Comparison of ENCODE assay signal across 1 cellular context in the genomic region with DNA sequence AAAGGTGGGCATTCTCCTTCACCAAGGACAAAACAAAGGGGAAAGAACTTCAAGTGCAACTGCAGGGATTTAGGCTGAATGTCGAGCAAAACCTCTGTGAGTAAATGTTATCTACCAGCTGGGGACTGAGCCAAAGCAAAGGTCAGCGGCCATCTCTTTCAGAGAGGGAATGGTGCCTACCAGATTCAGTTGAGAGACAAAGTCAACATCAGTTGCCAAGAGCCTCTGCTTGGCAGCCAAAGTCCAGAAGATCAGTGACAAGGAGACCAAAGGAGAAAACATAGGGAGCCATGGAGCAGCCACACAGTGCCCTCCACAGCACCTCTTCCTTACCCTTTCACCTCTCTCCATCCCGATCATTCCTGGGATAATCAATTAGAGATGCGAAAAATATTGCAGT.
A peak's percentile ranks its signal among the peaks of the same experiment; 100 is the strongest.
TF ChIP-seq lines count a peak whose summit lies in the region.

No MANE protein-coding gene starts in this region.

TF ChIP-seq in HepG2, 621 proteins besides CTCF, POLR2A, EP300 and RAD21 (continued from another document and continues in another):
- no peak for TF ChIP-seq ZNF260 (CRISPR knock-in tag; IDR thresholded peaks at IDR 0.05; ENCODE audit: borderline replicate concordance, low read depth)
- TF ChIP-seq, protein P1, sequence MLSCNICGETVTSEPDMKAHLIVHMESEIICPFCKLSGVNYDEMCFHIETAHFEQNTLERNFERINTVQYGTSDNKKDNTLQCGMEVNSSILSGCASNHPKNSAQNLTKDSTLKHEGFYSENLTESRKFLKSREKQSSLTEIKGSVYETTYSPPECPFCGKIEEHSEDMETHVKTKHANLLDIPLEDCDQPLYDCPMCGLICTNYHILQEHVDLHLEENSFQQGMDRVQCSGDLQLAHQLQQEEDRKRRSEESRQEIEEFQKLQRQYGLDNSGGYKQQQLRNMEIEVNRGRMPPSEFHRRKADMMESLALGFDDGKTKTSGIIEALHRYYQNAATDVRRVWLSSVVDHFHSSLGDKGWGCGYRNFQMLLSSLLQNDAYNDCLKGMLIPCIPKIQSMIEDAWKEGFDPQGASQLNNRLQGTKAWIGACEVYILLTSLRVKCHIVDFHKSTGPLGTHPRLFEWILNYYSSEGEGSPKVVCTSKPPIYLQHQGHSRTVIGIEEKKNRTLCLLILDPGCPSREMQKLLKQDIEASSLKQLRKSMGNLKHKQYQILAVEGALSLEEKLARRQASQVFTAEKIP (CRISPR knock-in tag; IDR thresholded peaks at IDR 0.05; ENCODE audit: borderline replicate concordance), result no peak
- no peak for TF ChIP-seq ZNF3 (CRISPR knock-in tag; IDR thresholded peaks at IDR 0.05)
- TF ChIP-seq MEIS1 (CRISPR knock-in tag; IDR thresholded peaks at IDR 0.05; ENCODE audit: borderline replicate concordance), result no peak
- TF ChIP-seq PHF20 (CRISPR knock-in tag; IDR thresholded peaks at IDR 0.05), result no peak
- no peak for TF ChIP-seq ZNF251 (CRISPR knock-in tag; IDR thresholded peaks at IDR 0.05)
- TF ChIP-seq HMG20A (CRISPR knock-in tag; IDR thresholded peaks at IDR 0.05; ENCODE audit: borderline replicate concordance), result peak; percentile 62; the same call in 1 of the 2 replicates
- TF ChIP-seq NBN (conservative IDR thresholded peaks at IDR 0.05), result no peak
- TF ChIP-seq MLLT10 (CRISPR knock-in tag; IDR thresholded peaks at IDR 0.05), result no peak
- TF ChIP-seq, protein P2, sequence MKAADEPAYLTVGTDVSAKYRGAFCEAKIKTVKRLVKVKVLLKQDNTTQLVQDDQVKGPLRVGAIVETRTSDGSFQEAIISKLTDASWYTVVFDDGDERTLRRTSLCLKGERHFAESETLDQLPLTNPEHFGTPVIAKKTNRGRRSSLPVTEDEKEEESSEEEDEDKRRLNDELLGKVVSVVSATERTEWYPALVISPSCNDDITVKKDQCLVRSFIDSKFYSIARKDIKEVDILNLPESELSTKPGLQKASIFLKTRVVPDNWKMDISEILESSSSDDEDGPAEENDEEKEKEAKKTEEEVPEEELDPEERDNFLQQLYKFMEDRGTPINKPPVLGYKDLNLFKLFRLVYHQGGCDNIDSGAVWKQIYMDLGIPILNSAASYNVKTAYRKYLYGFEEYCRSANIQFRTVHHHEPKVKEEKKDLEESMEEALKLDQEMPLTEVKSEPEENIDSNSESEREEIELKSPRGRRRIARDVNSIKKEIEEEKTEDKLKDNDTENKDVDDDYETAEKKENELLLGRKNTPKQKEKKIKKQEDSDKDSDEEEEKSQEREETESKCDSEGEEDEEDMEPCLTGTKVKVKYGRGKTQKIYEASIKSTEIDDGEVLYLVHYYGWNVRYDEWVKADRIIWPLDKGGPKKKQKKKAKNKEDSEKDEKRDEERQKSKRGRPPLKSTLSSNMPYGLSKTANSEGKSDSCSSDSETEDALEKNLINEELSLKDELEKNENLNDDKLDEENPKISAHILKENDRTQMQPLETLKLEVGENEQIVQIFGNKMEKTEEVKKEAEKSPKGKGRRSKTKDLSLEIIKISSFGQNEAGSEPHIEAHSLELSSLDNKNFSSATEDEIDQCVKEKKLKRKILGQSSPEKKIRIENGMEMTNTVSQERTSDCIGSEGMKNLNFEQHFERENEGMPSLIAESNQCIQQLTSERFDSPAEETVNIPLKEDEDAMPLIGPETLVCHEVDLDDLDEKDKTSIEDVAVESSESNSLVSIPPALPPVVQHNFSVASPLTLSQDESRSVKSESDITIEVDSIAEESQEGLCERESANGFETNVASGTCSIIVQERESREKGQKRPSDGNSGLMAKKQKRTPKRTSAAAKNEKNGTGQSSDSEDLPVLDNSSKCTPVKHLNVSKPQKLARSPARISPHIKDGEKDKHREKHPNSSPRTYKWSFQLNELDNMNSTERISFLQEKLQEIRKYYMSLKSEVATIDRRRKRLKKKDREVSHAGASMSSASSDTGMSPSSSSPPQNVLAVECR (CRISPR knock-in tag; IDR thresholded peaks at IDR 0.05; ENCODE audit: borderline replicate concordance), result no peak
- TF ChIP-seq NR3C1 (CRISPR knock-in tag; IDR thresholded peaks at IDR 0.05), result no peak
- TF ChIP-seq, protein P3, sequence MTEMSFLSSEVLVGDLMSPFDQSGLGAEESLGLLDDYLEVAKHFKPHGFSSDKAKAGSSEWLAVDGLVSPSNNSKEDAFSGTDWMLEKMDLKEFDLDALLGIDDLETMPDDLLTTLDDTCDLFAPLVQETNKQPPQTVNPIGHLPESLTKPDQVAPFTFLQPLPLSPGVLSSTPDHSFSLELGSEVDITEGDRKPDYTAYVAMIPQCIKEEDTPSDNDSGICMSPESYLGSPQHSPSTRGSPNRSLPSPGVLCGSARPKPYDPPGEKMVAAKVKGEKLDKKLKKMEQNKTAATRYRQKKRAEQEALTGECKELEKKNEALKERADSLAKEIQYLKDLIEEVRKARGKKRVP (CRISPR knock-in tag; IDR thresholded peaks at IDR 0.05), result no peak
- TF ChIP-seq FOXO1 (CRISPR knock-in tag; IDR thresholded peaks at IDR 0.05), result peak; percentile 59; the same call in 1 of the 2 replicates
- TF ChIP-seq DMAP1 (CRISPR knock-in tag; IDR thresholded peaks at IDR 0.05), result no peak
- peak; percentile 45; the same call in 1 of the 2 replicates for TF ChIP-seq WIZ (CRISPR knock-in tag; IDR thresholded peaks at IDR 0.05)
- TF ChIP-seq, protein P4, sequence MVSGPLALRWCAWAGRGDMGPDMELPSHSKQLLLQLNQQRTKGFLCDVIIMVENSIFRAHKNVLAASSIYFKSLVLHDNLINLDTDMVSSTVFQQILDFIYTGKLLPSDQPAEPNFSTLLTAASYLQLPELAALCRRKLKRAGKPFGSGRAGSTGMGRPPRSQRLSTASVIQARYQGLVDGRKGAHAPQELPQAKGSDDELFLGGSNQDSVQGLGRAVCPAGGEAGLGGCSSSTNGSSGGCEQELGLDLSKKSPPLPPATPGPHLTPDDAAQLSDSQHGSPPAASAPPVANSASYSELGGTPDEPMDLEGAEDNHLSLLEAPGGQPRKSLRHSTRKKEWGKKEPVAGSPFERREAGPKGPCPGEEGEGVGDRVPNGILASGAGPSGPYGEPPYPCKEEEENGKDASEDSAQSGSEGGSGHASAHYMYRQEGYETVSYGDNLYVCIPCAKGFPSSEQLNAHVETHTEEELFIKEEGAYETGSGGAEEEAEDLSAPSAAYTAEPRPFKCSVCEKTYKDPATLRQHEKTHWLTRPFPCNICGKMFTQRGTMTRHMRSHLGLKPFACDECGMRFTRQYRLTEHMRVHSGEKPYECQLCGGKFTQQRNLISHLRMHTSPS (CRISPR knock-in tag; IDR thresholded peaks at IDR 0.05; ENCODE audit: low read depth), result peak; percentile 27; the same call in 1 of the 2 replicates
- 0 out of 2 replicates have a peak, but pooled peaks have one; percentile 33 for TF ChIP-seq FOXK1 (CRISPR knock-in tag; IDR thresholded peaks at IDR 0.05; ENCODE audit: borderline replicate concordance, low read depth)
- TF ChIP-seq, protein P5, sequence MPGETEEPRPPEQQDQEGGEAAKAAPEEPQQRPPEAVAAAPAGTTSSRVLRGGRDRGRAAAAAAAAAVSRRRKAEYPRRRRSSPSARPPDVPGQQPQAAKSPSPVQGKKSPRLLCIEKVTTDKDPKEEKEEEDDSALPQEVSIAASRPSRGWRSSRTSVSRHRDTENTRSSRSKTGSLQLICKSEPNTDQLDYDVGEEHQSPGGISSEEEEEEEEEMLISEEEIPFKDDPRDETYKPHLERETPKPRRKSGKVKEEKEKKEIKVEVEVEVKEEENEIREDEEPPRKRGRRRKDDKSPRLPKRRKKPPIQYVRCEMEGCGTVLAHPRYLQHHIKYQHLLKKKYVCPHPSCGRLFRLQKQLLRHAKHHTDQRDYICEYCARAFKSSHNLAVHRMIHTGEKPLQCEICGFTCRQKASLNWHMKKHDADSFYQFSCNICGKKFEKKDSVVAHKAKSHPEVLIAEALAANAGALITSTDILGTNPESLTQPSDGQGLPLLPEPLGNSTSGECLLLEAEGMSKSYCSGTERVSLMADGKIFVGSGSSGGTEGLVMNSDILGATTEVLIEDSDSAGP (CRISPR knock-in tag; IDR thresholded peaks at IDR 0.05; ENCODE audit: borderline replicate concordance), result no peak
- TF ChIP-seq ZNF766 (CRISPR knock-in tag; IDR thresholded peaks at IDR 0.05; ENCODE audit: borderline replicate concordance), result no peak
- TF ChIP-seq ZNF776 (CRISPR knock-in tag; IDR thresholded peaks at IDR 0.05), result no peak
- no peak for TF ChIP-seq ZNF232 (CRISPR knock-in tag; IDR thresholded peaks at IDR 0.05; ENCODE audit: borderline replicate concordance)
- TF ChIP-seq, protein P6, sequence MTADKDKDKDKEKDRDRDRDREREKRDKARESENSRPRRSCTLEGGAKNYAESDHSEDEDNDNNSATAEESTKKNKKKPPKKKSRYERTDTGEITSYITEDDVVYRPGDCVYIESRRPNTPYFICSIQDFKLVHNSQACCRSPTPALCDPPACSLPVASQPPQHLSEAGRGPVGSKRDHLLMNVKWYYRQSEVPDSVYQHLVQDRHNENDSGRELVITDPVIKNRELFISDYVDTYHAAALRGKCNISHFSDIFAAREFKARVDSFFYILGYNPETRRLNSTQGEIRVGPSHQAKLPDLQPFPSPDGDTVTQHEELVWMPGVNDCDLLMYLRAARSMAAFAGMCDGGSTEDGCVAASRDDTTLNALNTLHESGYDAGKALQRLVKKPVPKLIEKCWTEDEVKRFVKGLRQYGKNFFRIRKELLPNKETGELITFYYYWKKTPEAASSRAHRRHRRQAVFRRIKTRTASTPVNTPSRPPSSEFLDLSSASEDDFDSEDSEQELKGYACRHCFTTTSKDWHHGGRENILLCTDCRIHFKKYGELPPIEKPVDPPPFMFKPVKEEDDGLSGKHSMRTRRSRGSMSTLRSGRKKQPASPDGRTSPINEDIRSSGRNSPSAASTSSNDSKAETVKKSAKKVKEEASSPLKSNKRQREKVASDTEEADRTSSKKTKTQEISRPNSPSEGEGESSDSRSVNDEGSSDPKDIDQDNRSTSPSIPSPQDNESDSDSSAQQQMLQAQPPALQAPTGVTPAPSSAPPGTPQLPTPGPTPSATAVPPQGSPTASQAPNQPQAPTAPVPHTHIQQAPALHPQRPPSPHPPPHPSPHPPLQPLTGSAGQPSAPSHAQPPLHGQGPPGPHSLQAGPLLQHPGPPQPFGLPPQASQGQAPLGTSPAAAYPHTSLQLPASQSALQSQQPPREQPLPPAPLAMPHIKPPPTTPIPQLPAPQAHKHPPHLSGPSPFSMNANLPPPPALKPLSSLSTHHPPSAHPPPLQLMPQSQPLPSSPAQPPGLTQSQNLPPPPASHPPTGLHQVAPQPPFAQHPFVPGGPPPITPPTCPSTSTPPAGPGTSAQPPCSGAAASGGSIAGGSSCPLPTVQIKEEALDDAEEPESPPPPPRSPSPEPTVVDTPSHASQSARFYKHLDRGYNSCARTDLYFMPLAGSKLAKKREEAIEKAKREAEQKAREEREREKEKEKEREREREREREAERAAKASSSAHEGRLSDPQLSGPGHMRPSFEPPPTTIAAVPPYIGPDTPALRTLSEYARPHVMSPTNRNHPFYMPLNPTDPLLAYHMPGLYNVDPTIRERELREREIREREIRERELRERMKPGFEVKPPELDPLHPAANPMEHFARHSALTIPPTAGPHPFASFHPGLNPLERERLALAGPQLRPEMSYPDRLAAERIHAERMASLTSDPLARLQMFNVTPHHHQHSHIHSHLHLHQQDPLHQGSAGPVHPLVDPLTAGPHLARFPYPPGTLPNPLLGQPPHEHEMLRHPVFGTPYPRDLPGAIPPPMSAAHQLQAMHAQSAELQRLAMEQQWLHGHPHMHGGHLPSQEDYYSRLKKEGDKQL (CRISPR knock-in tag; IDR thresholded peaks at IDR 0.05; ENCODE audit: low read depth), result no peak
- peak; percentile 14; the same call in 1 of the 2 replicates for TF ChIP-seq RXRA (CRISPR knock-in tag; IDR thresholded peaks at IDR 0.05)
- no peak for TF ChIP-seq ZNF563 (CRISPR knock-in tag; IDR thresholded peaks at IDR 0.05)
- TF ChIP-seq, protein P7, sequence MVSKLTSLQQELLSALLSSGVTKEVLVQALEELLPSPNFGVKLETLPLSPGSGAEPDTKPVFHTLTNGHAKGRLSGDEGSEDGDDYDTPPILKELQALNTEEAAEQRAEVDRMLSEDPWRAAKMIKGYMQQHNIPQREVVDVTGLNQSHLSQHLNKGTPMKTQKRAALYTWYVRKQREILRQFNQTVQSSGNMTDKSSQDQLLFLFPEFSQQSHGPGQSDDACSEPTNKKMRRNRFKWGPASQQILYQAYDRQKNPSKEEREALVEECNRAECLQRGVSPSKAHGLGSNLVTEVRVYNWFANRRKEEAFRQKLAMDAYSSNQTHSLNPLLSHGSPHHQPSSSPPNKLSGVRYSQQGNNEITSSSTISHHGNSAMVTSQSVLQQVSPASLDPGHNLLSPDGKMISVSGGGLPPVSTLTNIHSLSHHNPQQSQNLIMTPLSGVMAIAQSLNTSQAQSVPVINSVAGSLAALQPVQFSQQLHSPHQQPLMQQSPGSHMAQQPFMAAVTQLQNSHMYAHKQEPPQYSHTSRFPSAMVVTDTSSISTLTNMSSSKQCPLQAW (CRISPR knock-in tag; IDR thresholded peaks at IDR 0.05), result no peak
- TF ChIP-seq ZC3H13 (CRISPR knock-in tag; IDR thresholded peaks at IDR 0.05), result no peak
- no peak for TF ChIP-seq ZNF749 (CRISPR knock-in tag; IDR thresholded peaks at IDR 0.05; ENCODE audit: borderline replicate concordance)
- TF ChIP-seq YEATS4 (CRISPR knock-in tag; IDR thresholded peaks at IDR 0.05; ENCODE audit: borderline replicate concordance), result no peak
- TF ChIP-seq MTA1 (CRISPR knock-in tag; IDR thresholded peaks at IDR 0.05; ENCODE audit: borderline replicate concordance), result peak; percentile 53; the same call in 1 of the 2 replicates
- no peak for TF ChIP-seq MAZ (IDR thresholded peaks at IDR 0.05; ENCODE audit: borderline replicate concordance, low read depth, low read length)
- TF ChIP-seq MAZ (CRISPR knock-in tag; IDR thresholded peaks at IDR 0.05; ENCODE audit: low read depth), result no peak
- no peak for TF ChIP-seq DNMT1 (CRISPR knock-in tag; IDR thresholded peaks at IDR 0.05)
- no peak for TF ChIP-seq ZNF703 (CRISPR knock-in tag; IDR thresholded peaks at IDR 0.05; ENCODE audit: borderline replicate concordance)
- peak; percentile 97 for TF ChIP-seq ZNF644 (CRISPR knock-in tag; IDR thresholded peaks at IDR 0.05; ENCODE audit: low read depth)
- no peak for TF ChIP-seq ZNF709 (CRISPR knock-in tag; IDR thresholded peaks at IDR 0.05)
- no peak for TF ChIP-seq ZKSCAN5 (CRISPR knock-in tag; IDR thresholded peaks at IDR 0.05)
- TF ChIP-seq STAG1 (CRISPR knock-in tag; IDR thresholded peaks at IDR 0.05), result peak; percentile 4; the same call in 1 of the 2 replicates
- no peak for TF ChIP-seq ZNF616 (CRISPR knock-in tag; IDR thresholded peaks at IDR 0.05; ENCODE audit: low read depth)
- 0 out of 2 replicates have a peak, but pooled peaks have one; percentile 21 for TF ChIP-seq IRF2 (CRISPR knock-in tag; IDR thresholded peaks at IDR 0.05)
- no peak for TF ChIP-seq ZNF180 (CRISPR knock-in tag; IDR thresholded peaks at IDR 0.05; ENCODE audit: borderline replicate concordance, low read depth)
- TF ChIP-seq ZNF841 (CRISPR knock-in tag; IDR thresholded peaks at IDR 0.05; ENCODE audit: borderline replicate concordance), result no peak
- TF ChIP-seq, protein P8, sequence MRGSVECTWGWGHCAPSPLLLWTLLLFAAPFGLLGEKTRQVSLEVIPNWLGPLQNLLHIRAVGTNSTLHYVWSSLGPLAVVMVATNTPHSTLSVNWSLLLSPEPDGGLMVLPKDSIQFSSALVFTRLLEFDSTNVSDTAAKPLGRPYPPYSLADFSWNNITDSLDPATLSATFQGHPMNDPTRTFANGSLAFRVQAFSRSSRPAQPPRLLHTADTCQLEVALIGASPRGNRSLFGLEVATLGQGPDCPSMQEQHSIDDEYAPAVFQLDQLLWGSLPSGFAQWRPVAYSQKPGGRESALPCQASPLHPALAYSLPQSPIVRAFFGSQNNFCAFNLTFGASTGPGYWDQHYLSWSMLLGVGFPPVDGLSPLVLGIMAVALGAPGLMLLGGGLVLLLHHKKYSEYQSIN (CRISPR knock-in tag; IDR thresholded peaks at IDR 0.05; ENCODE audit: borderline replicate concordance), result no peak
- no peak for TF ChIP-seq ZNF737 (CRISPR knock-in tag; IDR thresholded peaks at IDR 0.05; ENCODE audit: borderline replicate concordance)
- TF ChIP-seq MZF1 (CRISPR knock-in tag; IDR thresholded peaks at IDR 0.05; ENCODE audit: borderline replicate concordance), result no peak
- TF ChIP-seq CBFB (CRISPR knock-in tag; IDR thresholded peaks at IDR 0.05), result no peak
- TF ChIP-seq NFIB (CRISPR knock-in tag; IDR thresholded peaks at IDR 0.05; ENCODE audit: borderline replicate concordance), result no peak
- no peak for TF ChIP-seq ZNF790 (CRISPR knock-in tag; IDR thresholded peaks at IDR 0.05; ENCODE audit: borderline replicate concordance)
